In the genomic region with DNA sequence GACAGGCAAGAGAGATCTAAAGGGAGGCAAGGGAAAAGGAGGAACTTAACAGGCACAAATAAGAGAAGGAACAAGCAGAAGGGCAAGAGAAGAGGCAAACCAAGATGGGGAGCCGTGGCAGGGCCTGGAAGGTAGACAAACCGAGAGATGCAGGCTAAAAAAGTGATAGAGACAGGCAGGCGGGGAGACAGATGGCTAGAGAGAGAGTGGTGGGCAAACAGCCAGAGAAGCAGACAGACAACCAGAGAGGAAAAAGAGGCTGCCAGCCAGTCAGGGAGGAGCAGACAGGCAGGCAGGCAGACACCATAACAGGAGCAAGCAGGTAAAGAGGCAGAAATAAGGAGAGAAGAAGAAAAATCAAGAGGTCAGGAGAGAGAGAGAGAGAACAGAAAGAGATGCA, we compare ENCODE assay signal across 14 cellular contexts. TPM values are rescaled to one million over a fixed set of nuclear protein-coding genes. Genes with fewer than 3 reads are reported as not detected.
DNase-seq lines count a peak whose midpoint lies in the region; FAIRE-seq and TF ChIP-seq lines count a peak whose summit lies in the region.
"Had no signal": no experiment of that assay in that cellular context is flagged by ENCODE, and none has a peak within 500 bp of the region (broad histone marks: within the 10 kb centered on the region; RNA-seq: fewer than 3 reads in every experiment).

No MANE protein-coding gene starts in this region.

- TF ChIP-seq POLR2A in testis (IDR thresholded peaks at IDR 0.05), result no peak

- H3K27me3 ChIP-seq in testis, result no peaks in the 10 kb centered on the region

- H3K4me1 ChIP-seq in testis, result peaks cover 19% of the 10 kb centered on the region

- H3K4me3 ChIP-seq in choroid plexus epithelial cell (ENCODE audit: low read depth, low read length), result no peak overlapping the region
- H3K4me3 ChIP-seq in testis, result no peak overlapping the region

- H3K36me3 ChIP-seq in testis (ENCODE audit: low read depth, missing control alignments), result no peaks in the 10 kb centered on the region

- H3K9me3 ChIP-seq in testis, result no peaks in the 10 kb centered on the region

- H3K27ac ChIP-seq in testis, result peak overlapping the region in 1 of 2 donors; percentile 11

- TF ChIP-seq CTCF in choroid plexus epithelial cell (conservative IDR thresholded peaks at IDR 0.05; ENCODE audit: low read depth, low read length), result no peak
- TF ChIP-seq CTCF in testis (IDR thresholded peaks at IDR 0.05), result no peak

- FAIRE-seq in GM19239 (lab: Jason Lieb, UNC), result no peak
- FAIRE-seq: kidney had no signal

- DNase-seq in NCI-H524 (lab: John Stamatoyannopoulos, UW) (peak; percentile 32 to 72), NCI-H524 treated with DMSO at 0.1 percent for 48 hours (lab: John Stamatoyannopoulos, UW) (no peak), NCI-H510A treated with DMSO at 0.1 percent for 48 hours (lab: John Stamatoyannopoulos, UW) (peak; percentile 89), choroid plexus epithelial cell (ENCODE audit: low read depth) (peak; percentile 24), testis (peak; percentile 49), hepatic stellate cell (ENCODE audit: low spot score) (no peak), OCI-M2 (lab: John Stamatoyannopoulos, UW; ENCODE audit: unreplicated experiment) (no peak), GM19239 (ENCODE audit: insufficient read length, low spot score) (no peak)
- DNase-seq: ACHN; aorta; kidney; NCI-H226; stimulated activated CD4-positive, alpha-beta T cell treated with anti-CD3 and anti-CD28 coated beads, Interleukin-4, amount 100 ng/mL, for 24 hours; T-helper 17 cell had no signal

- 38 to 51% methylated on average over 3 of the region's 3 CpGs for WGBS in testis, 2 donors

- intact Hi-C loops in testis (cut with DNase I; ENCODE audit: low total_unique reads), result no loop called here

RNA-seq across cellular contexts. Expression of a gene that starts 6.9 kb away (rescaled TPM):
- total RNA-seq in testis, result 100 to 1,000 TPM; 111 to 123 TPM
- 62.3 TPM for polyA plus RNA-seq in testis (ENCODE audit: insufficient read depth, low read depth, low replicate concordance)

RNA-seq across cellular contexts. Expression of a gene that starts 23.9 kb away (rescaled TPM):
- total RNA-seq in testis, result 10 to 100 TPM in 1 of 2 donors, 1 to 10 TPM in 1; 9.9 to 10.1 TPM
- 12.8 TPM for polyA plus RNA-seq in testis (ENCODE audit: insufficient read depth, low read depth, low replicate concordance)

RNA-seq across cellular contexts. Expression of a gene that starts 24.3 kb away (rescaled TPM):
- 10 to 100 TPM; 72.3 to 83.1 TPM for total RNA-seq in testis
- polyA plus RNA-seq in testis (ENCODE audit: insufficient read depth, low read depth, low replicate concordance), result 102 TPM

RNA-seq across cellular contexts. Expression of a gene that starts 26.8 kb away (rescaled TPM):
- total RNA-seq in testis, result 1 to 10 TPM; 4.6 to 7.4 TPM
- polyA plus RNA-seq in testis (ENCODE audit: insufficient read depth, low read depth, low replicate concordance), result 6.8 TPM

RNA-seq across cellular contexts. Expression of a gene that starts 34.4 kb away (rescaled TPM):
- 10 to 100 TPM; 16.2 to 27.9 TPM for total RNA-seq in testis
- polyA plus RNA-seq in testis (ENCODE audit: insufficient read depth, low read depth, low replicate concordance), result 6.5 TPM

Comparison
In these comparisons a context has a peak if more than half of its experiments do, and no peak if none do; other contexts are left out.
1. DNase-seq: peak in NCI-H524 (2 of 2), NCI-H510A treated with DMSO at 0.1 percent for 48 hours (single experiment), choroid plexus epithelial cell (single experiment) and testis (single experiment); none in NCI-H524 treated with DMSO at 0.1 percent for 48 hours (single experiment), hepatic stellate cell (single experiment), OCI-M2 (single experiment) and GM19239 (single experiment).